ENCODE assay signal across 14 cellular contexts in genomic region chr11:79236541-79236971, GRCh38.
A peak's percentile ranks its signal among the peaks of the same experiment; 100 is the strongest.
DNase-seq lines count a peak whose midpoint lies in the region; ATAC-seq and TF ChIP-seq lines count a peak whose summit lies in the region.
"Had no signal": no experiment of that assay in that cellular context is flagged by ENCODE, and none has a peak within 500 bp of the region (broad histone marks: within the 10 kb centered on the region; RNA-seq: fewer than 3 reads in every experiment).

No MANE protein-coding gene starts in this region.

- no peak for DNase-seq in Right ventricle myocardium inferior (ENCODE audit: missing footprints)
- DNase-seq in right atrium auricular region (ENCODE audit: low spot score) = no peak
- DNase-seq in fibroblast of gingiva (ENCODE audit: low read depth) = peak; percentile 84
- DNase-seq in vagina (ENCODE audit: extremely low spot score in 2 of 2) = no peak
- DNase-seq in SHP77 treated with DMSO at 0.1 percent for 48 hours (lab: John Stamatoyannopoulos, UW) = no peak
- no peak for DNase-seq in hippocampal formation (lab: John Stamatoyannopoulos, UW)
- DNase-seq: 8988T; activated B cell treated with CpG ODN at 0.5 μM for 24 hours; activated T-cell treated with anti-CD3 and anti-CD28 coated beads, Interleukin-2, amount 50 U/mL, for 4 hours; NCI-H510A had no signal

- H3K4me1 ChIP-seq in right atrium auricular region = peaks cover 0 to 9% of the 10 kb centered on the region in 2 donors
- peaks cover 43% of the 10 kb centered on the region for H3K4me1 ChIP-seq in mesodermal cell (ENCODE audit: control insufficient read depth, insufficient read depth, low read length, poor library complexity, severe bottlenecking)
- H3K4me1 ChIP-seq in vagina = peaks cover 13% of the 10 kb centered on the region

- H3K4me3 ChIP-seq in right atrium auricular region (no peak overlapping the region), mesodermal cell (ENCODE audit: extremely low read depth, insufficient read depth, low read length, poor library complexity, severe bottlenecking) (no peak overlapping the region), vagina (no peak overlapping the region)
- H3K4me3 ChIP-seq: coronary artery, tibial nerve had no signal

- H3K27me3 ChIP-seq in right atrium auricular region = no peaks in the 10 kb centered on the region
- H3K27me3 ChIP-seq in vagina = no peaks in the 10 kb centered on the region
- H3K27me3 ChIP-seq: tibial nerve had no signal

- no peak overlapping the region for H3K27ac ChIP-seq in right atrium auricular region
- H3K27ac ChIP-seq in mesodermal cell (ENCODE audit: low read depth, low read length, severe bottlenecking) = peak overlapping the region; percentile 76
- H3K27ac ChIP-seq in vagina = peak overlapping the region; percentile 44
- H3K27ac ChIP-seq: coronary artery had no signal

- H3K36me3 ChIP-seq in right atrium auricular region (no peaks in the 10 kb centered on the region), mesodermal cell (ENCODE audit: control insufficient read depth, insufficient read depth, low read length) (no peaks in the 10 kb centered on the region), vagina (no peaks in the 10 kb centered on the region)
- H3K36me3 ChIP-seq: tibial nerve had no signal

- 89 to 96% methylated on average over 6 to 8 of the region's 11 CpGs for WGBS in mesodermal cell (ENCODE audit: insufficient coverage in 2 of 2), 2 experiments

- H3K9me3 ChIP-seq in right atrium auricular region (no peaks in the 10 kb centered on the region), mesodermal cell (ENCODE audit: control insufficient read depth, low read length) (no peaks in the 10 kb centered on the region), vagina (no peaks in the 10 kb centered on the region)
- H3K9me3 ChIP-seq: tibial nerve had no signal

- TF ChIP-seq POLR2A in vagina (IDR thresholded peaks at IDR 0.05) = no peak

- intact Hi-C loops in Right ventricle myocardium inferior (cut with DNase I) (no loop called here), vagina (cut with DNase I) (no loop called here)

- no peak for TF ChIP-seq CTCF in right atrium auricular region (IDR thresholded peaks at IDR 0.05)
- TF ChIP-seq CTCF in vagina (IDR thresholded peaks at IDR 0.05) = no peak

- ATAC-seq in Right ventricle myocardium inferior (peak; percentile 64), GM21717 (IDR thresholded peaks at IDR 0.05; ENCODE audit: unreplicated experiment) (no peak)
- ATAC-seq: activated T-cell treated with anti-CD3 and anti-CD28 coated beads, Interleukin-2, amount 50 U/mL, for 4 hours had no signal

Comparison
In these comparisons a context has a peak if more than half of its experiments do, and no peak if none do; other contexts are left out.
1. H3K27ac ChIP-seq: peak in mesodermal cell (single experiment) and vagina (single experiment); none in right atrium auricular region (0 of 2).